In the genomic region with DNA sequence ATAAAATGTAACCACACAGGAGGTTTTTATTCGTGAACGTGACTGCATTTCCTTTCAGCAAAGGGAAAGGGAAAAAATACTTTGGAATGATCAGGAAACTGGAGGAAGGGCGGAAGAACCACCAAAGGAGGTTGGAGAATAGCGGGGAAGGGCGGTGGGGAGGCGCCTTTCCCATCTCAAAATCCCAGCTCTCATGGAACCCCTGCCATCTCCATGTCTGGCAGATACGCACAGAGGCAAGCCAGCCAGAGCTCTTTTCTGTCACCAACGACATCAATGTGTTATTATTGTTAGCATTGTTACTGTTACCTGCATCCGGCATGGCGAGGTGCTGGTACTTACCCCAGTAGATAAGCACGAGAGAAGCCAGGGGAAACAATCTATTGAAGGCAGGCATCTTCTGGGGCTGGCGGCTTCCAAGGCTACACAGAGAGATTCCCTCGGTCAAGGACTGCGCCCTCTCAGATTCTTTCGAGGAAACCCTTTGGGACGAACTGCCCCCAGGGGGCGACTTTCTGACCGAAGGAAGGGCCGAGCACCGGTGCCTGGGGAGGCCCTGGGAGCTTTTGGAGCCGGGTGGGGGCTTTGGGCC, we compare ENCODE assay signal across 8 cellular contexts. TPM values are rescaled to one million over a fixed set of nuclear protein-coding genes. Genes with fewer than 3 reads are reported as not detected.
A peak's percentile ranks its signal among the peaks of the same experiment; 100 is the strongest.
DNase-seq lines count a peak whose midpoint lies in the region; ATAC-seq lines count a peak whose summit lies in the region.

No MANE protein-coding gene starts in this region.

- no peaks in the 10 kb centered on the region for H3K36me3 Mint-ChIP-seq in activated CD8-positive, alpha-beta T cell treated with anti-CD3 and anti-CD28 coated beads, Interleukin-2, amount 10 ng/mL, durations not matched to agents 7 days and 5 days (ENCODE audit: low read depth)

- H3K27ac ChIP-seq in iPS-18a (ENCODE audit: low read length) = no peak overlapping the region
- H3K27ac ChIP-seq in thymus (ENCODE audit: low read depth) = no peak overlapping the region

- no peaks in the 10 kb centered on the region for H3K9me3 Mint-ChIP-seq in activated CD8-positive, alpha-beta T cell treated with anti-CD3 and anti-CD28 coated beads, Interleukin-2, amount 10 ng/mL, durations not matched to agents 7 days and 5 days (ENCODE audit: insufficient read depth)

- H3K4me3 Mint-ChIP-seq in activated CD8-positive, alpha-beta T cell treated with anti-CD3 and anti-CD28 coated beads, Interleukin-2, amount 10 ng/mL, durations not matched to agents 7 days and 5 days = no peak overlapping the region

- H3K9ac ChIP-seq in iPS-18a (ENCODE audit: low read length) = no peak overlapping the region

- peaks cover 48% of the 10 kb centered on the region for H3K27me3 ChIP-seq in iPS-18a (ENCODE audit: control insufficient read depth, insufficient read depth, low read length)
- peaks cover 38% of the 10 kb centered on the region for H3K27me3 ChIP-seq in thymus (ENCODE audit: control insufficient read depth, insufficient read depth)

- intact Hi-C loops in Right ventricle myocardium inferior (cut with DNase I) = no loop called here
- intact Hi-C loops in cardiac septum (cut with DNase I) = no loop called here

- peak; percentile 4 for ATAC-seq in Right ventricle myocardium inferior
- ATAC-seq in activated CD8-positive, alpha-beta T cell treated with anti-CD3 and anti-CD28 coated beads, Interleukin-2, amount 10 ng/mL, durations not matched to agents 7 days and 5 days = peak; percentile 10
- no peak for ATAC-seq in GM21381 (IDR thresholded peaks at IDR 0.05; ENCODE audit: unreplicated experiment)

- H3K4me1 ChIP-seq in iPS-18a (ENCODE audit: control insufficient read depth, low read depth, low read length) (peaks cover 13% of the 10 kb centered on the region), thymus (ENCODE audit: control insufficient read depth, insufficient read depth, low read length) (peaks cover 7% of the 10 kb centered on the region)

- no peaks in the 10 kb centered on the region for H3K36me3 ChIP-seq in iPS-18a (ENCODE audit: control insufficient read depth, low read depth, low read length)
- no peaks in the 10 kb centered on the region for H3K36me3 ChIP-seq in thymus (ENCODE audit: control insufficient read depth, insufficient read depth)

- H3K27ac Mint-ChIP-seq in activated CD8-positive, alpha-beta T cell treated with anti-CD3 and anti-CD28 coated beads, Interleukin-2, amount 10 ng/mL, durations not matched to agents 7 days and 5 days = no peak overlapping the region

- no peaks in the 10 kb centered on the region for H3K9me3 ChIP-seq in iPS-18a (ENCODE audit: control insufficient read depth, low read depth, low read length)
- peaks cover 2% of the 10 kb centered on the region for H3K9me3 ChIP-seq in thymus (ENCODE audit: control insufficient read depth)

- H3K4me3 ChIP-seq in iPS-18a (ENCODE audit: low read length) (peak overlapping the region; percentile 91), thymus (ENCODE audit: low read length) (peak overlapping the region; percentile 46)

- DNase-seq in Right ventricle myocardium inferior (ENCODE audit: missing footprints) = peak; percentile 65
- DNase-seq in cardiac septum (ENCODE audit: low spot score) = no peak
- no peak for DNase-seq in activated CD8-positive, alpha-beta T cell treated with anti-CD3 and anti-CD28 coated beads, Interleukin-2, amount 10 ng/mL, durations not matched to agents 7 days and 5 days
- DNase-seq in stimulated activated CD4-positive, alpha-beta T cell treated with anti-CD3 and anti-CD28 coated beads, Interleukin-12 subunit alpha, Interleukin-12 subunit beta, amount 100 ng/mL, for 4 hours = no peak
- DNase-seq in stimulated activated CD4-positive, alpha-beta T cell treated with anti-CD3 and anti-CD28 coated beads, Interleukin-4, amount 100 ng/mL, for 4 hours = no peak

- CTCF ChIA-PET in activated CD8-positive, alpha-beta T cell treated with anti-CD3 and anti-CD28 coated beads, Interleukin-2, amount 10 ng/mL, durations not matched to agents 7 days and 5 days (lab: Charles Lee) = interaction anchor here (1.3 to 1.6 kb wide), 3 partner anchors 54 to 74 kb away, joined by 4 to 7 read pairs (median 4); no protein-coding TSS in a partner anchor

- 14% methylated on average over 21 of the region's 21 CpGs for WGBS in thymus

- POLR2A ChIA-PET in activated CD8-positive, alpha-beta T cell treated with anti-CD3 and anti-CD28 coated beads, Interleukin-2, amount 10 ng/mL, durations not matched to agents 7 days and 5 days (lab: Charles Lee) = no interaction called here

- peaks cover 2% of the 10 kb centered on the region for H3K4me1 Mint-ChIP-seq in activated CD8-positive, alpha-beta T cell treated with anti-CD3 and anti-CD28 coated beads, Interleukin-2, amount 10 ng/mL, durations not matched to agents 7 days and 5 days (ENCODE audit: low read depth)

- H3K27me3 Mint-ChIP-seq in activated CD8-positive, alpha-beta T cell treated with anti-CD3 and anti-CD28 coated beads, Interleukin-2, amount 10 ng/mL, durations not matched to agents 7 days and 5 days (ENCODE audit: low read depth) = peaks cover 39% of the 10 kb centered on the region

RNA-seq across cellular contexts. Expression of a gene that starts 0.9 kb away (rescaled TPM):
- total RNA-seq in Right ventricle myocardium inferior (1.2 TPM), cardiac septum (3.3 TPM)
- total RNA-seq in activated CD8-positive, alpha-beta T cell treated with anti-CD3 and anti-CD28 coated beads, Interleukin-2, amount 10 ng/mL, durations not matched to agents 7 days and 5 days = not detected
- 0.84 TPM for polyA plus RNA-seq in thymus
